9 cellular contexts compared by ENCODE assay signal in the genomic region with DNA sequence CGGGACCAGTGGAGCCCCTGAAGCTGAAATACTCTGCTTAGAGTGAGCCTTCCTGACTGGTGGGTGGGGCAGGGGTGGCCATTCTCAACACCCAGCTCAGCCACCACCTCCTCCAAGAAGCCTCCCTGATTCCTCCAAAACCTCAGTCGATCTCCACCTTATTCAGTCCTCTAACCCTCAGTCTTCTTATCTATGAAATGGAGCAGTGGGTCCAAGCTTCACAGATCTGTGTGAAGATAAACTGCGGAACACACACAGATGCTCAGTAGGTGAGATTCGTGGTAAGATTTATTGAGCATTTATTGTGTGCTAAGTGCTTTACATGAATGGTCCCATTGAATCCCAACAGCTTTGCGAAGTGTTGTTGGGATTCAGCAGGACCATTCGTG.
DNase-seq lines count a peak whose midpoint lies in the region; TF ChIP-seq lines count a peak whose summit lies in the region.
"Had no signal": no experiment of that assay in that cellular context is flagged by ENCODE, and none has a peak within 500 bp of the region (broad histone marks: within the 10 kb centered on the region; RNA-seq: fewer than 3 reads in every experiment).

No MANE protein-coding gene starts in this region.

- H3K4me3 Mint-ChIP-seq in osteocyte (ENCODE audit: unreplicated experiment) = no peak overlapping the region

- DNase-seq in colonic mucosa (no peak), osteocyte (ENCODE audit: extremely low spot score, unreplicated experiment) (no peak), GDM1 (lab: John Stamatoyannopoulos, UW) (no peak), DMS53 treated with DMSO at 0.1 percent for 48 hours (lab: John Stamatoyannopoulos, UW; ENCODE audit: unreplicated experiment) (no peak), HUDEP-2 (lab: John Stamatoyannopoulos, UW; ENCODE audit: unreplicated experiment in 76 of 76) (no peak)
- DNase-seq: erythroblast, NCI-H510A had no signal

- H3K4me2 ChIP-seq in DOHH2 (ENCODE audit: low read length) (peak overlapping the region; percentile 96), Loucy (ENCODE audit: low read depth, low read length, poor library complexity, severe bottlenecking) (peak overlapping the region; percentile 95)

- TF ChIP-seq CTCF in DOHH2 (IDR thresholded peaks at IDR 0.05; ENCODE audit: low read depth, low read length, poor library complexity, severe bottlenecking) (no peak), Loucy (conservative IDR thresholded peaks at IDR 0.05; ENCODE audit: low read length) (no peak), colonic mucosa (IDR thresholded peaks at IDR 0.05) (no peak), osteocyte (IDR thresholded peaks at IDR 0.05) (no peak)

- H3F3A ChIP-seq in DOHH2 (ENCODE audit: control insufficient read depth, insufficient read depth) (peaks cover 25% of the 10 kb centered on the region), Loucy (ENCODE audit: low read depth) (peaks cover 17% of the 10 kb centered on the region; the same call in 1 of the 2 replicates)

- no peaks in the 10 kb centered on the region for H3K9me2 ChIP-seq in DOHH2 (replicated peaks; ENCODE audit: control insufficient read depth, low read length)
- H3K9me2 ChIP-seq in Loucy (replicated peaks; ENCODE audit: low read depth, low read length) = no peaks in the 10 kb centered on the region

- no peaks in the 10 kb centered on the region for H3K36me3 ChIP-seq in DOHH2 (ENCODE audit: control insufficient read depth, low read length)
- H3K36me3 ChIP-seq in Loucy (ENCODE audit: insufficient read depth, low read length) = no peaks in the 10 kb centered on the region
- no peaks in the 10 kb centered on the region for H3K36me3 ChIP-seq in colonic mucosa

- H3K27me3 Mint-ChIP-seq in osteocyte (ENCODE audit: unreplicated experiment) = no peaks in the 10 kb centered on the region

- H3K4me1 Mint-ChIP-seq in osteocyte (ENCODE audit: unreplicated experiment) = peaks cover 82% of the 10 kb centered on the region

- H3K4me3 ChIP-seq in DOHH2 (ENCODE audit: low read length) (peak overlapping the region; percentile 72), Loucy (ENCODE audit: low read length, poor library complexity, severe bottlenecking) (peak overlapping the region; percentile 68), colonic mucosa (no peak overlapping the region)

- H2AFZ ChIP-seq in Loucy (ENCODE audit: low read length) = no peak overlapping the region

- no peaks in the 10 kb centered on the region for H3K9me3 Mint-ChIP-seq in osteocyte (ENCODE audit: unreplicated experiment)

- H3K79me2 ChIP-seq in DOHH2 (ENCODE audit: control insufficient read depth, low read length) (no peaks in the 10 kb centered on the region), Loucy (ENCODE audit: insufficient read depth, low read length) (no peaks in the 10 kb centered on the region; the same call in 1 of the 2 replicates)

- peaks cover 99% of the 10 kb centered on the region for H3K4me1 ChIP-seq in DOHH2 (ENCODE audit: control insufficient read depth, low read length)
- H3K4me1 ChIP-seq in Loucy (ENCODE audit: insufficient read depth, low read length, poor library complexity, severe bottlenecking) = peaks cover 84% of the 10 kb centered on the region
- no peaks in the 10 kb centered on the region for H3K4me1 ChIP-seq in colonic mucosa

- H3K27ac Mint-ChIP-seq in osteocyte (ENCODE audit: unreplicated experiment) = peak overlapping the region; percentile 94

- intact Hi-C loops in colonic mucosa (cut with DNase I) = no loop called here

- H3K27me3 ChIP-seq in DOHH2 (ENCODE audit: control insufficient read depth, low read length) = no peaks in the 10 kb centered on the region
- H3K27me3 ChIP-seq in Loucy (ENCODE audit: insufficient read depth, low read length, poor library complexity, severe bottlenecking) = no peaks in the 10 kb centered on the region
- no peaks in the 10 kb centered on the region for H3K27me3 ChIP-seq in colonic mucosa

- H4K20me1 ChIP-seq in DOHH2 (ENCODE audit: control insufficient read depth, insufficient read depth, low read depth, low read length) (no peaks in the 10 kb centered on the region), Loucy (ENCODE audit: insufficient read depth, low read length, poor library complexity, severe bottlenecking) (no peaks in the 10 kb centered on the region)

- H3K9me3 ChIP-seq in DOHH2 (ENCODE audit: control insufficient read depth, insufficient read depth, low read length) (no peaks in the 10 kb centered on the region), Loucy (ENCODE audit: insufficient read depth, low read depth, low read length) (no peaks in the 10 kb centered on the region), colonic mucosa (no peaks in the 10 kb centered on the region)

- H3K36me3 Mint-ChIP-seq in osteocyte (ENCODE audit: unreplicated experiment) = no peaks in the 10 kb centered on the region

- H3K9ac ChIP-seq in Loucy (ENCODE audit: low read depth, low read length, poor library complexity, severe bottlenecking) = peak overlapping the region; percentile 77
- H3K9ac ChIP-seq in colonic mucosa (ENCODE audit: low read depth in 2 of 2, low read length in 2 of 2) = no peak overlapping the region

- H3K27ac ChIP-seq in DOHH2 (ENCODE audit: low read depth, low read length) (peak overlapping the region; percentile 99), colonic mucosa (peak overlapping the region; percentile 46)
